In the genomic region with DNA sequence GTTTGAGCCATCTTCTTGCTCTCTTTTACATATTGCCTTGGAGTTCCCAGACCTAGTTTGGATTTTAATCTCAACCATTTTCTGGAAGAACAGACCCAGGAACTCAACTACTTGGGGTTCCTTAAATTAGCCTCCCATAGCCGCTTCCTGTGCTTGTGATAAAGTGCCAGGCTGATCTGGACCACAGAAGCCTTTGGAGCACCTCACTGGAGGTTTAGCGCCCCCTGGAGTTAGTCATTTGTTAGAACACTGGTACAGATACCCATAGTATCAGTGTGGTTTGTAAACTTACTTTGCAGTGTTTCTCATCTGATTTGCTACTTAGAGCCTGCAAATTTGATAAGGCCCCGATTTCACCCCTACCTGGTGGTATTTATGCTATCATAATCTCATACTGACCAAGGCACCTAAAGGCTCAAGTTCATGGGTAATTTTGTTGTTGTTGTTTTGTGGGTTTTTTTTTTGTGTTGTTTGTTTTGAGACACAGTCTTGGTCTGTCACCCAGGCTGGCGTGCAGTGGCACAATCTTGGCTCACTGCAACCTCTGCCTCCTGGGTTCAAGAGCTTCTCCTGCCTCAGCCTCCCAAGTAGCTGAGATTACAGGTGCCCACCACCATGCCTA, we compare ENCODE assay signal across 9 cellular contexts. TPM values are rescaled to one million over a fixed set of nuclear protein-coding genes. Genes with fewer than 3 reads are reported as not detected.
DNase-seq lines count a peak whose midpoint lies in the region; ATAC-seq and TF ChIP-seq lines count a peak whose summit lies in the region.
"Had no signal": no experiment of that assay in that cellular context is flagged by ENCODE, and none has a peak within 500 bp of the region (broad histone marks: within the 10 kb centered on the region; RNA-seq: fewer than 3 reads in every experiment).

No MANE protein-coding gene starts in this region.

- H3K27me3 ChIP-seq in endodermal cell (ENCODE audit: control insufficient read depth, insufficient read depth, low read length, poor library complexity, severe bottlenecking): no peaks in the 10 kb centered on the region

- WGBS in endodermal cell (ENCODE audit: insufficient coverage in 1 of 2, insufficient read length in 1 of 2), 2 experiments: 43 to 67% methylated on average over 3 to 4 of the region's 4 CpGs

- H3K9me3 ChIP-seq in endodermal cell (ENCODE audit: control insufficient read depth, low read length): no peaks in the 10 kb centered on the region

- H3K9me3 Mint-ChIP-seq in endodermal cell: no peaks in the 10 kb centered on the region

- DNase-seq in DMS114 treated with DMSO at 0.1 percent for 48 hours (lab: John Stamatoyannopoulos, UW; ENCODE audit: unreplicated experiment) (peak; percentile 86), HUDEP-2 (lab: John Stamatoyannopoulos, UW; ENCODE audit: unreplicated experiment in 76 of 76) (peak in 70 of 76 experiments; percentile 8 to 84 (median 54)), NOMO-1 treated with DMSO at 0.1 percent for 48 hours (lab: John Stamatoyannopoulos, UW; ENCODE audit: unreplicated experiment) (peak; percentile 87), endodermal cell (peak; percentile 93), mucosa of gallbladder (ENCODE audit: low spot score) (peak; percentile 86)
- DNase-seq in activated CD8-positive, alpha-beta memory T cell treated with anti-CD3 and anti-CD28 coated beads for 1 hour (ENCODE audit: extremely low read depth in 1 of 2, low read depth in 1 of 2): peak; percentile 42 to 49
- peak; percentile 40 for DNase-seq in stimulated activated CD8-positive, alpha-beta memory T cell treated with anti-CD3 and anti-CD28 coated beads, Interleukin-7, amount 100 ng/mL, for 24 hours (ENCODE audit: low read depth)

- H3K9ac ChIP-seq in endodermal cell (ENCODE audit: extremely low read depth, low read length, poor library complexity, severe bottlenecking): no peak overlapping the region

- peaks cover 9% of the 10 kb centered on the region for H3K4me1 ChIP-seq in endodermal cell (ENCODE audit: control insufficient read depth, insufficient read depth, low read length)

- peaks cover 47% of the 10 kb centered on the region for H3K36me3 ChIP-seq in endodermal cell (ENCODE audit: control insufficient read depth, insufficient read depth, low read length)

- no peak overlapping the region for H3K4me3 ChIP-seq in endodermal cell (ENCODE audit: low read length)

- no peak for ATAC-seq in HG03025 (IDR thresholded peaks at IDR 0.05; ENCODE audit: low FRiP score, unreplicated experiment)

- H3K36me3 Mint-ChIP-seq in endodermal cell (ENCODE audit: low read depth): peaks cover 47% of the 10 kb centered on the region

- no peak overlapping the region for H3K4me3 Mint-ChIP-seq in endodermal cell
- H3K4me3 Mint-ChIP-seq: activated naive CD8-positive, alpha-beta T cell had no signal

- peak overlapping the region; percentile 2 for H3K27ac Mint-ChIP-seq in endodermal cell
- H3K27ac Mint-ChIP-seq: activated naive CD8-positive, alpha-beta T cell had no signal

- peak; percentile 90 for TF ChIP-seq CTCF in endodermal cell (conservative IDR thresholded peaks at IDR 0.05)

- peaks cover 26% of the 10 kb centered on the region for H3K4me1 Mint-ChIP-seq in endodermal cell

- H3K27me3 Mint-ChIP-seq in endodermal cell (ENCODE audit: insufficient read depth): no peaks in the 10 kb centered on the region
- H3K27me3 Mint-ChIP-seq: activated naive CD8-positive, alpha-beta T cell had no signal

- no peak overlapping the region for H3K27ac ChIP-seq in endodermal cell (ENCODE audit: low read depth, low read length)

RNA-seq across cellular contexts. Expression of a gene that starts 3.7 kb away (rescaled TPM):
- total RNA-seq in endodermal cell: 10 to 100 TPM; 52.8 to 60.7 TPM
- 51.5 TPM for polyA plus RNA-seq in endodermal cell (2013, experiment 1 of 2)
- polyA plus RNA-seq in endodermal cell (2013, experiment 2 of 2): 48.1 TPM
- 51.7 TPM for total RNA-seq in mucosa of gallbladder

RNA-seq across cellular contexts. Expression of a gene that starts 11.7 kb away (rescaled TPM):
- total RNA-seq in endodermal cell (1 to 10 TPM; 8.0 to 9.2 TPM), mucosa of gallbladder (36.9 TPM)
- 6.9 TPM for polyA plus RNA-seq in endodermal cell (2013, experiment 1 of 2)
- 5.5 TPM for polyA plus RNA-seq in endodermal cell (2013, experiment 2 of 2)

RNA-seq across cellular contexts. Expression of a gene that starts 27.0 kb away (rescaled TPM):
- 100 to 1,000 TPM; 188 to 195 TPM for total RNA-seq in endodermal cell
- polyA plus RNA-seq in endodermal cell (2013, experiment 1 of 2): 74.9 TPM
- 85.2 TPM for polyA plus RNA-seq in endodermal cell (2013, experiment 2 of 2)
- 335 TPM for total RNA-seq in mucosa of gallbladder

Comparison
In these comparisons a context has a peak if more than half of its experiments do, and no peak if none do; other contexts are left out.
1. DNase-seq: peak in every context shown above with its lines; median percentile 93 in endodermal cell; 87 in NOMO-1 treated with DMSO at 0.1 percent for 48 hours; 86 in DMS114 treated with DMSO at 0.1 percent for 48 hours; 86 in mucosa of gallbladder; 54 in HUDEP-2; 46 in activated CD8-positive, alpha-beta memory T cell treated with anti-CD3 and anti-CD28 coated beads for 1 hour; 40 in stimulated activated CD8-positive, alpha-beta memory T cell treated with anti-CD3 and anti-CD28 coated beads, Interleukin-7, amount 100 ng/mL, for 24 hours.